In the genomic region with DNA sequence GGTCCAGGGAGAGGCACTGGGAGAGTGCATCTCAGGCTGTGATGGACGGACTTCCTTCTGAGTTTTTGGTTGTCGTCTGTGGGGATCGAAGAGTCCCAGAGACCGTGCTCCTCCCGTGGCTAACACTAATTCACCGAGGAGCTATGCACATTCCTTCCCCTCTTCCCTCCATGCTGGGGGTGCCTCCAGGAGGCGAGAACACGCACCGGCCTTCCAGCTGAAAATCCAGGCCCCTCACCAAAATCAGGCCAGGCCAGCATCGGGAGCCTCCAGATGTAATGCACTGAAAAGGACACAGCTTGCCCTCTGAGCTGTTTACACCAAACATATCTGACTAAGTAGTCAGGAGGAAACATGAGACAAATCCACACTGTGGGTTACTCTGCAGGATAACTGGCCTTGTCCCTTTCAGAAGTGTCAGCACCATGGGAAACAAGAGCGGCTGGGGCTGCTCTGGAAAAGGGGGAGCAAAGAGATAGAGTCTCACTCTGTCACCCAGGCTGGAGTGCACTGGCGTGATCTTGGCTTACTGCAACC, we compare ENCODE assay signal across 24 cellular contexts. TPM values are rescaled to one million over a fixed set of nuclear protein-coding genes. Genes with fewer than 3 reads are reported as not detected.
DNase-seq lines count a peak whose midpoint lies in the region; ATAC-seq, FAIRE-seq and TF ChIP-seq lines count a peak whose summit lies in the region.
"Had no signal": no experiment of that assay in that cellular context is flagged by ENCODE, and none has a peak within 500 bp of the region (broad histone marks: within the 10 kb centered on the region; RNA-seq: fewer than 3 reads in every experiment).

No MANE protein-coding gene starts in this region.

- WGBS in psoas muscle, 3 donors, result 62 to 69% (median 66%) methylated on average over 12 of the region's 12 CpGs

- intact Hi-C loops in kidney (cut with DNase I) (no loop called here), psoas muscle (cut with DNase I) (no loop called here)

- H3K27me3 Mint-ChIP-seq in activated T-helper 17 cell treated with anti-CD3 and anti-CD28 coated beads, Interleukin-2, amount 50 U/mL, for 72 hours, result no peaks in the 10 kb centered on the region
- H3K27me3 Mint-ChIP-seq: activated naive CD4-positive, alpha-beta T cell treated with anti-CD3 and anti-CD28 coated beads, Interleukin-2, amount 50 U/mL, for 24 hours had no signal

- H3K27me3 ChIP-seq in RWPE2 (ENCODE audit: insufficient read depth, poor library complexity, severe bottlenecking) (no peaks in the 10 kb centered on the region), psoas muscle (ENCODE audit: insufficient read depth in 3 of 3, low read length in 2 of 3) (no peaks in the 10 kb centered on the region)
- H3K27me3 ChIP-seq: upper lobe of right lung had no signal

- H3K9me3 ChIP-seq in RWPE2 (ENCODE audit: severe bottlenecking) (no peaks in the 10 kb centered on the region), kidney (ENCODE audit: control insufficient read depth in 1 of 2, low read length in 2 of 2) (no peaks in the 10 kb centered on the region), psoas muscle (no peaks in the 10 kb centered on the region)
- H3K9me3 ChIP-seq: prostate gland, upper lobe of right lung had no signal

- H3K27ac ChIP-seq in RWPE2 (ENCODE audit: poor library complexity, severe bottlenecking) (no peak overlapping the region), kidney (ENCODE audit: low read depth in 2 of 2, low read length in 2 of 2) (no peak overlapping the region), psoas muscle (peak overlapping the region; percentile 57), substantia nigra (ENCODE audit: low read depth, low read length, poor library complexity, severe bottlenecking) (no peak overlapping the region)
- H3K27ac ChIP-seq: KMS-11, prostate gland, upper lobe of right lung had no signal

- FAIRE-seq in kidney (lab: Jason Lieb, UNC), result no peak
- FAIRE-seq: endothelial cell of umbilical vein had no signal

- no peak overlapping the region for H3K4me3 ChIP-seq in RWPE2 (ENCODE audit: severe bottlenecking)
- no peak overlapping the region for H3K4me3 ChIP-seq in kidney (ENCODE audit: low read length in 2 of 2)
- no peak overlapping the region for H3K4me3 ChIP-seq in psoas muscle
- H3K4me3 ChIP-seq: prostate gland, upper lobe of right lung had no signal

- TF ChIP-seq CTCF in RWPE2 (IDR thresholded peaks at IDR 0.05; ENCODE audit: poor library complexity, severe bottlenecking) (no peak), kidney (IDR thresholded peaks at IDR 0.05; ENCODE audit: borderline replicate concordance, extremely low read depth, insufficient read depth) (no peak), psoas muscle (IDR thresholded peaks at IDR 0.05) (no peak)

- ATAC-seq in RWPE2 (ENCODE audit: low read depth) (peak; percentile 7; the same call in 2 of the 3 replicates), psoas muscle (peak; percentile 53 to 78 (median 70)), HG03442 (IDR thresholded peaks at IDR 0.05; ENCODE audit: unreplicated experiment) (no peak), GM21528 (IDR thresholded peaks at IDR 0.05; ENCODE audit: low FRiP score, unreplicated experiment) (no peak)
- ATAC-seq in activated T-helper 17 cell treated with anti-CD3 and anti-CD28 coated beads, Interleukin-2, amount 50 U/mL, for 72 hours (replicated peaks), result no peak
- ATAC-seq: HCT116; naive thymus-derived CD4-positive, alpha-beta T cell; Right ventricle myocardium inferior; upper lobe of right lung had no signal

- peaks cover 4% of the 10 kb centered on the region for H3K36me3 Mint-ChIP-seq in activated T-helper 17 cell treated with anti-CD3 and anti-CD28 coated beads, Interleukin-2, amount 50 U/mL, for 72 hours (ENCODE audit: low read depth)
- H3K36me3 Mint-ChIP-seq: activated naive CD4-positive, alpha-beta T cell treated with anti-CD3 and anti-CD28 coated beads, Interleukin-2, amount 50 U/mL, for 24 hours; naive thymus-derived CD4-positive, alpha-beta T cell had no signal

- no peaks in the 10 kb centered on the region for H3K9me3 Mint-ChIP-seq in activated T-helper 17 cell treated with anti-CD3 and anti-CD28 coated beads, Interleukin-2, amount 50 U/mL, for 72 hours
- H3K9me3 Mint-ChIP-seq: activated naive CD4-positive, alpha-beta T cell treated with anti-CD3 and anti-CD28 coated beads, Interleukin-2, amount 50 U/mL, for 24 hours; dendritic cell treated with granulocyte-macrophage colony-stimulating factor and Interleukin-4, amounts not matched to agents 40 ng/mL and 50 ng/mL, for 4 days had no signal

- H3K4me3 Mint-ChIP-seq in activated T-helper 17 cell treated with anti-CD3 and anti-CD28 coated beads, Interleukin-2, amount 50 U/mL, for 72 hours, result no peak overlapping the region
- H3K4me3 Mint-ChIP-seq: activated naive CD4-positive, alpha-beta T cell treated with anti-CD3 and anti-CD28 coated beads, Interleukin-2, amount 50 U/mL, for 24 hours; dendritic cell treated with granulocyte-macrophage colony-stimulating factor and Interleukin-4, amounts not matched to agents 40 ng/mL and 50 ng/mL, for 4 days; naive thymus-derived CD4-positive, alpha-beta T cell had no signal

- no peaks in the 10 kb centered on the region for H3K4me1 ChIP-seq in RWPE2 (ENCODE audit: insufficient read depth, poor library complexity, severe bottlenecking)
- H3K4me1 ChIP-seq in kidney (ENCODE audit: control insufficient read depth in 1 of 2, insufficient read depth in 1 of 2, low read depth in 1 of 2, low read length in 2 of 2), result peaks cover 0 to 2% of the 10 kb centered on the region in 2 donors
- peaks cover 27% of the 10 kb centered on the region for H3K4me1 ChIP-seq in psoas muscle
- H3K4me1 ChIP-seq: prostate gland had no signal

- H3K9ac ChIP-seq in kidney (ENCODE audit: low read length in 2 of 2), result no peak overlapping the region
- H3K9ac ChIP-seq: KMS-11 had no signal

- DNase-seq in D341Med (ENCODE audit: low spot score), result peak; percentile 4
- DNase-seq in RWPE2 (ENCODE audit: low spot score), result no peak
- DNase-seq in kidney, result peak; percentile 62
- no peak for DNase-seq in psoas muscle
- no peak for DNase-seq in substantia nigra (lab: John Stamatoyannopoulos, UW)
- DNase-seq: COR-L47; EL; naive thymus-derived CD4-positive, alpha-beta T cell; NCI-H1048; NCI-H2029; NCI-H524; stimulated activated naive CD4-positive, alpha-beta T cell; upper lobe of right lung had no signal

- H3K4me1 Mint-ChIP-seq in activated T-helper 17 cell treated with anti-CD3 and anti-CD28 coated beads, Interleukin-2, amount 50 U/mL, for 72 hours, result peaks cover 2% of the 10 kb centered on the region

- H3K27ac Mint-ChIP-seq in activated T-helper 17 cell treated with anti-CD3 and anti-CD28 coated beads, Interleukin-2, amount 50 U/mL, for 72 hours, result no peak overlapping the region
- H3K27ac Mint-ChIP-seq: activated naive CD4-positive, alpha-beta T cell treated with anti-CD3 and anti-CD28 coated beads, Interleukin-2, amount 50 U/mL, for 24 hours; dendritic cell treated with granulocyte-macrophage colony-stimulating factor and Interleukin-4, amounts not matched to agents 40 ng/mL and 50 ng/mL, for 4 days; naive thymus-derived CD4-positive, alpha-beta T cell had no signal

- H3K36me3 ChIP-seq in RWPE2 (ENCODE audit: low read depth) (no peaks in the 10 kb centered on the region), kidney (ENCODE audit: control insufficient read depth in 1 of 2, insufficient read depth in 2 of 2, low read length in 2 of 2) (no peaks in the 10 kb centered on the region), psoas muscle (ENCODE audit: insufficient read depth in 1 of 2, low read depth in 1 of 2) (no peaks in the 10 kb centered on the region)
- H3K36me3 ChIP-seq: prostate gland, upper lobe of right lung had no signal

RNA-seq across cellular contexts. Expression of a gene that starts 5.5 kb away (rescaled TPM):
- total RNA-seq in kidney (54.0 TPM), psoas muscle (10 to 100 TPM in 3 of 4 donors, not detected in 1; 12.8 to 34.0 (median 13.9) TPM)
- polyA plus RNA-seq in kidney (ENCODE audit: insufficient read depth, low read depth, low replicate concordance) (not detected), psoas muscle (not detected)
- total RNA-seq in activated T-helper 17 cell treated with anti-CD3 and anti-CD28 coated beads, Interleukin-2, amount 50 U/mL, for 72 hours, result 10 to 100 TPM in 1 of 2 donors, not detected in 1; 14.1 TPM
- total RNA-seq: endothelial cell of umbilical vein, lower leg skin, prostate gland had no signal
- polyA plus RNA-seq: endothelial cell of umbilical vein; naive thymus-derived CD4-positive, alpha-beta T cell had no signal

RNA-seq across cellular contexts. Expression of a gene that starts 14.1 kb away (rescaled TPM):
- total RNA-seq in kidney (not detected), psoas muscle (not detected)
- polyA plus RNA-seq in kidney (ENCODE audit: insufficient read depth, low read depth, low replicate concordance) (not detected), psoas muscle (not detected)
- not detected for total RNA-seq in activated T-helper 17 cell treated with anti-CD3 and anti-CD28 coated beads, Interleukin-2, amount 50 U/mL, for 72 hours
- total RNA-seq: endothelial cell of umbilical vein; lower leg skin; naive thymus-derived CD4-positive, alpha-beta T cell; prostate gland; Right ventricle myocardium inferior; upper lobe of right lung had no signal
- polyA plus RNA-seq: endothelial cell of umbilical vein; naive thymus-derived CD4-positive, alpha-beta T cell had no signal

RNA-seq across cellular contexts. Expression of a gene that starts 23.3 kb away (rescaled TPM):
- total RNA-seq in kidney, result 7.8 TPM
- 7.0 TPM for polyA plus RNA-seq in kidney (ENCODE audit: insufficient read depth, low read depth, low replicate concordance)
- 1 to 10 TPM; 3.2 to 6.3 (median 4.5) TPM for total RNA-seq in psoas muscle
- polyA plus RNA-seq in psoas muscle, result 1 to 10 TPM; 2.8 to 4.3 (median 3.3) TPM
- total RNA-seq in activated T-helper 17 cell treated with anti-CD3 and anti-CD28 coated beads, Interleukin-2, amount 50 U/mL, for 72 hours, result 10 to 100 TPM; 19.8 to 22.0 TPM

Comparison
In these comparisons a context has a peak if more than half of its experiments do, and no peak if none do; other contexts are left out.
1. DNase-seq: peak in D341Med (single experiment) and kidney (single experiment); none in RWPE2 (single experiment), psoas muscle (0 of 2) and substantia nigra (0 of 49).
2. ATAC-seq: peak in RWPE2 (single experiment) and psoas muscle (4 of 4); none in HG03442 (single experiment), GM21528 (single experiment) and activated T-helper 17 cell treated with anti-CD3 and anti-CD28 coated beads, Interleukin-2, amount 50 U/mL, for 72 hours (single experiment).